Comparison of ENCODE assay signal across 17 cellular contexts in genomic region chr10:110370005-110370404, GRCh38.
DNase-seq lines count a peak whose midpoint lies in the region; ATAC-seq and TF ChIP-seq lines count a peak whose summit lies in the region.
"Had no signal": no experiment of that assay in that cellular context is flagged by ENCODE, and none has a peak within 500 bp of the region (broad histone marks: within the 10 kb centered on the region; RNA-seq: fewer than 3 reads in every experiment).

No MANE protein-coding gene starts in this region.

- no peaks in the 10 kb centered on the region for H3K36me3 ChIP-seq in vagina

- CTCF ChIA-PET in activated CD8-positive, alpha-beta T cell treated with anti-CD3 and anti-CD28 coated beads for 36 hours (lab: Charles Lee) = no interaction called here

- H3K4me1 ChIP-seq in foreskin keratinocyte (peaks cover 39% of the 10 kb centered on the region), vagina (no peaks in the 10 kb centered on the region)

- H3K27ac ChIP-seq in foreskin keratinocyte (peak overlapping the region; percentile 96), vagina (no peak overlapping the region)
- H3K27ac ChIP-seq: GM23248 had no signal

- no peak for ATAC-seq in foreskin keratinocyte
- no peak for ATAC-seq in activated CD8-positive, alpha-beta T cell treated with anti-CD3 and anti-CD28 coated beads for 36 hours
- ATAC-seq: HCT116 had no signal

- H3K36me3 Mint-ChIP-seq in activated naive CD4-positive, alpha-beta T cell treated with anti-CD3 and anti-CD28 coated beads, Interleukin-2, amount 50 U/mL, for 24 hours = no peaks in the 10 kb centered on the region
- no peaks in the 10 kb centered on the region for H3K36me3 Mint-ChIP-seq in activated CD8-positive, alpha-beta T cell treated with anti-CD3 and anti-CD28 coated beads for 36 hours (ENCODE audit: low read depth)
- H3K36me3 Mint-ChIP-seq: CD4-positive, alpha-beta memory T cell had no signal

- TF ChIP-seq CTCF in foreskin keratinocyte (conservative IDR thresholded peaks at IDR 0.05) = no peak
- no peak for TF ChIP-seq CTCF in vagina (IDR thresholded peaks at IDR 0.05)
- no peak for TF ChIP-seq CTCF in activated CD8-positive, alpha-beta T cell treated with anti-CD3 and anti-CD28 coated beads for 36 hours (IDR thresholded peaks at IDR 0.05)

- intact Hi-C loops in cardiac septum (cut with DNase I) = no loop called here
- intact Hi-C loops in vagina (cut with DNase I) = no loop called here
- intact Hi-C loops in activated CD8-positive, alpha-beta T cell treated with anti-CD3 and anti-CD28 coated beads for 36 hours (cut with micrococcal nuclease) = no loop called here

- peaks cover 37% of the 10 kb centered on the region for H3K4me1 Mint-ChIP-seq in activated naive CD4-positive, alpha-beta T cell treated with anti-CD3 and anti-CD28 coated beads, Interleukin-2, amount 50 U/mL, for 24 hours
- H3K4me1 Mint-ChIP-seq in activated CD8-positive, alpha-beta T cell treated with anti-CD3 and anti-CD28 coated beads for 36 hours (ENCODE audit: low read depth) = peaks cover 48% of the 10 kb centered on the region
- H3K4me1 Mint-ChIP-seq: CD4-positive, alpha-beta memory T cell had no signal

- peak overlapping the region; percentile 23 for H3K27ac Mint-ChIP-seq in activated naive CD4-positive, alpha-beta T cell treated with anti-CD3 and anti-CD28 coated beads, Interleukin-2, amount 50 U/mL, for 24 hours
- no peak overlapping the region for H3K27ac Mint-ChIP-seq in activated CD8-positive, alpha-beta T cell treated with anti-CD3 and anti-CD28 coated beads for 36 hours
- H3K27ac Mint-ChIP-seq: H9 had no signal

- H3K9me3 ChIP-seq in vagina = no peaks in the 10 kb centered on the region

- H3K4me3 Mint-ChIP-seq in activated naive CD4-positive, alpha-beta T cell treated with anti-CD3 and anti-CD28 coated beads, Interleukin-2, amount 50 U/mL, for 24 hours = no peak overlapping the region
- H3K4me3 Mint-ChIP-seq in activated CD8-positive, alpha-beta T cell treated with anti-CD3 and anti-CD28 coated beads for 36 hours = no peak overlapping the region
- H3K4me3 Mint-ChIP-seq: CD4-positive, alpha-beta memory T cell; H9 had no signal

- POLR2A ChIA-PET in activated CD8-positive, alpha-beta T cell treated with anti-CD3 and anti-CD28 coated beads for 36 hours (lab: Charles Lee) = interaction anchor here (3.2 kb wide), 1 partner anchor 11 kb away, joined by 7 read pairs; no protein-coding TSS in a partner anchor

- no peak overlapping the region for H3K4me3 ChIP-seq in vagina
- H3K4me3 ChIP-seq: GM23248 had no signal

- no peaks in the 10 kb centered on the region for H3K9me3 Mint-ChIP-seq in activated naive CD4-positive, alpha-beta T cell treated with anti-CD3 and anti-CD28 coated beads, Interleukin-2, amount 50 U/mL, for 24 hours
- no peaks in the 10 kb centered on the region for H3K9me3 Mint-ChIP-seq in activated CD8-positive, alpha-beta T cell treated with anti-CD3 and anti-CD28 coated beads for 36 hours
- H3K9me3 Mint-ChIP-seq: H9 had no signal

- H3K27me3 Mint-ChIP-seq in activated naive CD4-positive, alpha-beta T cell treated with anti-CD3 and anti-CD28 coated beads, Interleukin-2, amount 50 U/mL, for 24 hours = no peaks in the 10 kb centered on the region
- H3K27me3 Mint-ChIP-seq in activated CD8-positive, alpha-beta T cell treated with anti-CD3 and anti-CD28 coated beads for 36 hours = no peaks in the 10 kb centered on the region

- no peak for DNase-seq in activated naive CD4-positive, alpha-beta T cell treated with anti-CD3 and anti-CD28 coated beads, Interleukin-2, amount 50 U/mL, for 16 hours
- peak; percentile 61 for DNase-seq in OCI-M1 (lab: John Stamatoyannopoulos, UW)
- no peak for DNase-seq in foreskin keratinocyte
- DNase-seq in cardiac septum (ENCODE audit: low spot score) = no peak
- no peak for DNase-seq in vagina (ENCODE audit: extremely low spot score in 2 of 2)
- no peak for DNase-seq in activated CD8-positive, alpha-beta T cell treated with anti-CD3 and anti-CD28 coated beads for 36 hours
- DNase-seq: 8988T; C1 segment of cervical spinal cord; Calu3; CD4-positive, alpha-beta memory T cell; COR-L47; DMS53; DMS79 treated with DMSO at 0.1 percent for 48 hours; GM23248; H9 had no signal

- TF ChIP-seq POLR2A in vagina (IDR thresholded peaks at IDR 0.05) = no peak

- H3K27me3 ChIP-seq in foreskin keratinocyte (no peaks in the 10 kb centered on the region), vagina (no peaks in the 10 kb centered on the region)
